In genomic region chr1:184025242-184025675, GRCh38 we compare ENCODE assay signal across 1 cellular context.
TF ChIP-seq lines count a peak whose summit lies in the region.

No MANE protein-coding gene starts in this region.

TF ChIP-seq in HEK293, 187 proteins besides CTCF, POLR2A, EP300 and RAD21 (continued from another document):
- TF ChIP-seq AEBP2 (tag by site-specific recombination; IDR thresholded peaks at IDR 0.05; ENCODE audit: borderline replicate concordance) (no peak), ZNF561 (tag by site-specific recombination; IDR thresholded peaks at IDR 0.05; ENCODE audit: borderline replicate concordance) (0 out of 2 replicates have a peak, but pooled peaks have one; percentile 45), ZXDB (tag by site-specific recombination; IDR thresholded peaks at IDR 0.05) (peak; percentile 76), PRDM4 (tag by site-specific recombination; IDR thresholded peaks at IDR 0.05) (0 out of 2 replicates have a peak, but pooled peaks have one; percentile 15), GLIS1 (tag by site-specific recombination; IDR thresholded peaks at IDR 0.05) (peak; percentile 60), ZNF510 (tag by site-specific recombination; IDR thresholded peaks at IDR 0.05; ENCODE audit: insufficient replicate concordance) (no peak), ZNF426 (tag by site-specific recombination; IDR thresholded peaks at IDR 0.05) (no peak), ZFP41 (tag by site-specific recombination; IDR thresholded peaks at IDR 0.05; ENCODE audit: borderline replicate concordance) (no peak), ZNF837 (tag by site-specific recombination; IDR thresholded peaks at IDR 0.05) (no peak)
